11 cellular contexts compared by ENCODE assay signal in the genomic region with DNA sequence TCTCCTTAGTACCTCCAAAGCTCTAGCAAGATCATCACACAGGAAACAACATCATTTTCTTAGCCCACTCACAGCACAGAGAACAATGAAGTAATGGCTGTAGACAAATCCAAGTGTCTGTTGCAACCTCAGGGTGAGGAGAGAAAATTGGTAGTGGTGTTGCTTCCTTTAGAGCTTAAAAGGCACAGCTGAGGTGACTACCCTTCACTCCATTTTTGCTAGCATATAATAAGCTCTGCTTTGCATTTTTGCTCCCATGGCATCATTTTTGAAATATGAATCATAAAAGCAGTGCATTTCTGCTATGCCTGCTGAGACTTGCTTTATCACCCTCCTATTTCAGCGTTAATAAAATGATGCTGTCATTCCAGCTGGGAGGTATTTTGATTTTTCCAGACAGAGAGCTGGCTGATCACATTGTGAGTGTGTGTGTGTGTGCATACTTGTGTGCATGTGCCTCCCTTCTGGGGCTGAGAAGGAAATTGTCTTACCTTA. TPM values are rescaled to one million over a fixed set of nuclear protein-coding genes. Genes with fewer than 3 reads are reported as not detected.
A peak's percentile ranks its signal among the peaks of the same experiment; 100 is the strongest.
DNase-seq lines count a peak whose midpoint lies in the region; TF ChIP-seq lines count a peak whose summit lies in the region.
"Had no signal": no experiment of that assay in that cellular context is flagged by ENCODE, and none has a peak within 500 bp of the region (broad histone marks: within the 10 kb centered on the region; RNA-seq: fewer than 3 reads in every experiment).

No MANE protein-coding gene starts in this region.

- H3K27ac ChIP-seq in neuronal stem cell (replicated peaks; ENCODE audit: low read length), result no peak overlapping the region

- H2AFZ ChIP-seq in neuronal stem cell (ENCODE audit: low read length), result no peak overlapping the region

- no peaks in the 10 kb centered on the region for H3K79me1 ChIP-seq in neuronal stem cell (ENCODE audit: low read depth, low read length)

- no peak overlapping the region for H4K8ac ChIP-seq in neuronal stem cell (ENCODE audit: low read depth, low read length)

- no peak for TF ChIP-seq CTCF in choroid plexus epithelial cell (conservative IDR thresholded peaks at IDR 0.05; ENCODE audit: low read depth, low read length)

- H2BK5ac ChIP-seq in neuronal stem cell (ENCODE audit: low read length), result no peak overlapping the region

- no peak overlapping the region for H3K9ac ChIP-seq in neuronal stem cell (ENCODE audit: low read depth, low read length, poor library complexity)

- H3K4me1 ChIP-seq in neuronal stem cell (ENCODE audit: control insufficient read depth in 2 of 2, insufficient read depth in 1 of 2, low read depth in 1 of 2, low read length in 2 of 2), result peaks cover 0 to 20% of the 10 kb centered on the region in 2 donors

- no peak overlapping the region for H2BK15ac ChIP-seq in neuronal stem cell (ENCODE audit: low read length)

- no peak overlapping the region for H3K18ac ChIP-seq in neuronal stem cell (ENCODE audit: low read length)

- H3K4me2 ChIP-seq in neuronal stem cell (ENCODE audit: insufficient read depth, low read length, poor library complexity, severe bottlenecking), result no peak overlapping the region

- no peak overlapping the region for H4K91ac ChIP-seq in neuronal stem cell (ENCODE audit: low read depth, low read length, poor library complexity)

- H3K14ac ChIP-seq in neuronal stem cell (ENCODE audit: low read length), result no peak overlapping the region

- no peaks in the 10 kb centered on the region for H3K36me3 ChIP-seq in neuronal stem cell (replicated peaks in 1 of 2; ENCODE audit: control insufficient read depth in 2 of 2, insufficient read depth in 2 of 2, low read length in 2 of 2)

- WGBS in neuronal stem cell (ENCODE audit: extremely low coverage in 2 of 2, insufficient read length in 2 of 2, insufficient replicate concordance in 1 of 2), 2 donors, result no CpG with 5 or more reads among the region's 1 CpG

- H3K27me3 ChIP-seq in neuronal stem cell (ENCODE audit: control insufficient read depth in 3 of 3, insufficient read depth in 3 of 3, low read depth in 1 of 3, low read length in 3 of 3), result no peaks in the 10 kb centered on the region

- H3K9me3 ChIP-seq in neuronal stem cell (replicated peaks in 1 of 2; ENCODE audit: control insufficient read depth in 2 of 2, insufficient read depth in 1 of 2, low read depth in 1 of 2, low read length in 2 of 2), result no peaks in the 10 kb centered on the region

- no peak overlapping the region for H3K4me3 ChIP-seq in choroid plexus epithelial cell (ENCODE audit: low read depth, low read length)
- no peak overlapping the region for H3K4me3 ChIP-seq in neuronal stem cell (ENCODE audit: low read length in 2 of 2)

- H3K4ac ChIP-seq in neuronal stem cell (ENCODE audit: low read length), result no peak overlapping the region

- DNase-seq in NOMO-1 (lab: John Stamatoyannopoulos, UW; ENCODE audit: unreplicated experiment in 2 of 2), result peak; percentile 44 to 62
- DNase-seq in NOMO-1 treated with dmso at 0.1 percent for 144 hours (lab: John Stamatoyannopoulos, UW; ENCODE audit: unreplicated experiment), result no peak
- peak; percentile 69 for DNase-seq in NCI-H1694 treated with DMSO at 0.1 percent for 48 hours (lab: John Stamatoyannopoulos, UW)
- peak; percentile 81 for DNase-seq in choroid plexus epithelial cell (ENCODE audit: low read depth)
- DNase-seq in putamen (ENCODE audit: low spot score), result peak; percentile 52
- DNase-seq in mucosa of gallbladder (ENCODE audit: low spot score), result no peak
- no peak for DNase-seq in globus pallidus (ENCODE audit: low spot score)
- no peak for DNase-seq in neuronal stem cell (ENCODE audit: low spot score)
- DNase-seq: 8988T, erythroblast, NCI-H82 had no signal

- no peak overlapping the region for H2AK5ac ChIP-seq in neuronal stem cell (ENCODE audit: low read depth, low read length)

- H3K23ac ChIP-seq in neuronal stem cell (ENCODE audit: low read depth, low read length, poor library complexity), result no peak overlapping the region

- no peak overlapping the region for H2BK12ac ChIP-seq in neuronal stem cell (ENCODE audit: low read length)

- no peak overlapping the region for H2BK120ac ChIP-seq in neuronal stem cell (ENCODE audit: low read depth, low read length)

RNA-seq across cellular contexts. Expression of a gene that starts 18.5 kb away (rescaled TPM):
- 42.6 TPM for total RNA-seq in mucosa of gallbladder
- polyA plus RNA-seq in neuronal stem cell (2013, experiment 1 of 2), result 12.7 TPM
- polyA plus RNA-seq in neuronal stem cell (2013, experiment 2 of 2), result 12.0 TPM

Comparison
In these comparisons a context has a peak if more than half of its experiments do, and no peak if none do; other contexts are left out.
1. DNase-seq: peak in NOMO-1 (2 of 2), NCI-H1694 treated with DMSO at 0.1 percent for 48 hours (single experiment), choroid plexus epithelial cell (single experiment) and putamen (single experiment); none in NOMO-1 treated with dmso at 0.1 percent for 144 hours (single experiment), mucosa of gallbladder (single experiment), globus pallidus (single experiment) and neuronal stem cell (single experiment).